ENCODE assay signal across 8 cellular contexts in the genomic region with DNA sequence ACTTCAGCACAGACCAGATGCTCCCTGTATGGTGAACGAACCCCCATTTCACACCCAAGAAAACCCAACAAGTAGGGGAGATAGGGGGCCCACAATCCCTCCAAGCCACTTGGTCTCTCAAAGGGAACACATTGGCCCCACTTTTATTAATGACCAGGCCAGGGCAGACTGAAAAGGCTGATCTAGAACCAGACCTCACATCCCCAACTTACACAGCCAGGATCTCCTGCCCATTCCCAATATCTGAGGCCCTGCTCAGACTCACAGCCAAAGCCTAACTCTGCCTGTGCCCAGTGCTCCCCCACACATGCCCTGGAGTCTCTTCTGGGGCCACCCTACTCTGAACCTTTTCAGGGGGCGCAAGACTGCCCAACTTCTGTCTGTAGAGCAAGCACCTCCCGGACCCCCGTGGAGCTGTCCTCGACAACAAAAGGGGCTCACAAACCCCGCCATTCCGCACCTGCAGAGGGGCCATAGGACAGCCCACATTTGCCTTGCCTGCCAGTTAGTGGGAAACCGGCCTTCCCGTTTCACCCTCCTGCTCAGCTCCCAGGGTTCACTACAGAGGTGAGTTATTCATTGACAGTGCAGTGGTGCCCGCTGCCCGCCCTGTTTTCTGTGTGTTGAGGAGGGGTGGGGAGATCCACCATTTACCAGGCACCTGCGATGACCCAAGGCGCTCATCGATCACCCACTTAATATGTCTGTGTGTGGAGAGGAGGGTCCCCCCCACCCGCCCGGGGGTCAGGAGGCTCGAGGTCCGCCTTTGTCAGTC. TPM values are rescaled to one million over a fixed set of nuclear protein-coding genes. Genes with fewer than 3 reads are reported as not detected.
DNase-seq lines count a peak whose midpoint lies in the region; ATAC-seq, FAIRE-seq and TF ChIP-seq lines count a peak whose summit lies in the region.

No MANE protein-coding gene starts in this region.

- H3K27ac ChIP-seq in cardiac muscle cell (peak overlapping the region; percentile 80), astrocyte (ENCODE audit: low read depth, low read length) (no peak overlapping the region), layer of hippocampus (ENCODE audit: low read depth, low read length) (peak overlapping the region; percentile 99), thoracic aorta (peak overlapping the region; percentile 93 to 96)

- no peaks in the 10 kb centered on the region for H3K27me3 Mint-ChIP-seq in astrocyte (ENCODE audit: low read depth, unreplicated experiment)

- H3K4me2 ChIP-seq in astrocyte (ENCODE audit: low read length) = peak overlapping the region; percentile 97

- H3K4me3 ChIP-seq in cardiac muscle cell = peak overlapping the region; percentile 62
- peak overlapping the region; percentile 68 for H3K4me3 ChIP-seq in astrocyte (ENCODE audit: insufficient read depth, low read depth, low read length)
- H3K4me3 ChIP-seq in thoracic aorta = peak overlapping the region; percentile 88

- H3K36me3 ChIP-seq in cardiac muscle cell (no peaks in the 10 kb centered on the region), astrocyte (ENCODE audit: insufficient read depth, low read length) (peaks cover 7% of the 10 kb centered on the region), thoracic aorta (no peaks in the 10 kb centered on the region)

- peaks cover 7% of the 10 kb centered on the region for H3K36me3 Mint-ChIP-seq in astrocyte (ENCODE audit: low read depth, unreplicated experiment)

- peaks cover 43% of the 10 kb centered on the region for H3K79me2 ChIP-seq in astrocyte (ENCODE audit: insufficient read depth, low read length)

- H3K4me1 ChIP-seq in cardiac muscle cell (ENCODE audit: low read depth) (peaks cover 33% of the 10 kb centered on the region), astrocyte (ENCODE audit: insufficient read depth, low read length) (peaks cover 48% of the 10 kb centered on the region), thoracic aorta (ENCODE audit: control insufficient read depth in 1 of 2, low read depth in 2 of 2) (peaks cover 40 to 65% of the 10 kb centered on the region in 2 donors)

- H3K27me3 ChIP-seq in cardiac muscle cell = no peaks in the 10 kb centered on the region
- H3K27me3 ChIP-seq in astrocyte (ENCODE audit: insufficient read depth, low read length) = no peaks in the 10 kb centered on the region
- H3K27me3 ChIP-seq in layer of hippocampus (ENCODE audit: control insufficient read depth, insufficient read depth, low read length) = no peaks in the 10 kb centered on the region
- no peaks in the 10 kb centered on the region for H3K27me3 ChIP-seq in thoracic aorta (replicated peaks; ENCODE audit: insufficient read depth)

- intact Hi-C loops in Right ventricle myocardium inferior (cut with DNase I) = no loop called here

- no peak for ATAC-seq in Right ventricle myocardium inferior
- ATAC-seq in thoracic aorta (ENCODE audit: insufficient number of reproducible peaks, low FRiP score, low read depth) = no peak
- no peak for ATAC-seq in GM21360 (IDR thresholded peaks at IDR 0.05; ENCODE audit: unreplicated experiment)
- no peak for ATAC-seq in GM21576 (IDR thresholded peaks at IDR 0.05; ENCODE audit: unreplicated experiment)
- ATAC-seq in HG03439 (IDR thresholded peaks at IDR 0.05; ENCODE audit: unreplicated experiment) = no peak

- no peaks in the 10 kb centered on the region for H3K9me3 Mint-ChIP-seq in astrocyte (ENCODE audit: unreplicated experiment)

- H4K20me1 ChIP-seq in astrocyte (ENCODE audit: insufficient read depth, low read length) = peaks cover 50% of the 10 kb centered on the region

- peak overlapping the region; percentile 56 for H2AFZ ChIP-seq in astrocyte (ENCODE audit: low read depth, low read length)

- TF ChIP-seq CTCF in cardiac muscle cell (IDR thresholded peaks at IDR 0.05; ENCODE audit: low read depth, low read length) = no peak
- no peak for TF ChIP-seq CTCF in astrocyte (IDR thresholded peaks at IDR 0.05; ENCODE audit: insufficient read depth, low read depth, low read length)
- TF ChIP-seq CTCF in thoracic aorta (IDR thresholded peaks at IDR 0.05) = no peak

- peak overlapping the region; percentile 85 for H3K4me3 Mint-ChIP-seq in astrocyte (ENCODE audit: unreplicated experiment)

- peak overlapping the region; percentile 84 for H3K9ac ChIP-seq in astrocyte (ENCODE audit: low read length)

- FAIRE-seq in astrocyte (lab: Jason Lieb, UNC) = no peak

- peak overlapping the region; percentile 80 for H3K27ac Mint-ChIP-seq in astrocyte (ENCODE audit: unreplicated experiment)

- DNase-seq in cardiac muscle cell (ENCODE audit: low read depth in 1 of 2, low spot score in 1 of 2) (no peak), Right ventricle myocardium inferior (ENCODE audit: missing footprints) (no peak), astrocyte (ENCODE audit: low read depth) (no peak), thoracic aorta (ENCODE audit: low spot score) (no peak)

- H3K9me3 ChIP-seq in cardiac muscle cell (ENCODE audit: low read depth) (no peaks in the 10 kb centered on the region), astrocyte (ENCODE audit: insufficient read depth, low read depth, low read length) (no peaks in the 10 kb centered on the region), thoracic aorta (no peaks in the 10 kb centered on the region)

- H3K4me1 Mint-ChIP-seq in astrocyte (ENCODE audit: low read depth, unreplicated experiment) = peaks cover 47% of the 10 kb centered on the region

RNA-seq across cellular contexts. Expression of a gene that starts 1.6 kb away (rescaled TPM):
- total RNA-seq in cardiac muscle cell = 38.5 and 47.1 TPM in 2 replicates
- polyA plus RNA-seq in cardiac muscle cell = 23.9 and 28.3 TPM in 2 replicates
- total RNA-seq in Right ventricle myocardium inferior = 45.4 TPM
- total RNA-seq in astrocyte = 42.0 and 59.2 TPM in 2 replicates
- 100 to 1,000 TPM; 177 to 210 TPM for total RNA-seq in thoracic aorta

RNA-seq across cellular contexts. Expression of a gene that starts 11.6 kb away (rescaled TPM):
- 18.6 and 20.2 TPM in 2 replicates for total RNA-seq in cardiac muscle cell
- polyA plus RNA-seq in cardiac muscle cell = 29.3 and 31.4 TPM in 2 replicates
- 13.3 TPM for total RNA-seq in Right ventricle myocardium inferior
- 16.4 and 16.5 TPM in 2 replicates for total RNA-seq in astrocyte
- 10 to 100 TPM in 1 of 2 donors, 1 to 10 TPM in 1; 5.9 to 15.2 TPM for total RNA-seq in thoracic aorta

RNA-seq across cellular contexts. Expression of a gene that starts 11.8 kb away (rescaled TPM):
- total RNA-seq in cardiac muscle cell (172 and 395 TPM in 2 replicates), Right ventricle myocardium inferior (251 TPM), astrocyte (252 and 272 TPM in 2 replicates), thoracic aorta (100 to 1,000 TPM; 112 to 164 TPM)
- 517 and 609 TPM in 2 replicates for polyA plus RNA-seq in cardiac muscle cell

RNA-seq across cellular contexts. Expression of a gene that starts 18.3 kb away (rescaled TPM):
- total RNA-seq in cardiac muscle cell (8.7 and 9.4 TPM in 2 replicates), Right ventricle myocardium inferior (3.2 TPM), astrocyte (6.2 and 6.6 TPM in 2 replicates), thoracic aorta (1 to 10 TPM; 4.0 to 8.3 TPM)
- 6.4 and 11.2 TPM in 2 replicates for polyA plus RNA-seq in cardiac muscle cell

RNA-seq across cellular contexts. Expression of a gene that starts 56.3 kb away (rescaled TPM):
- total RNA-seq in cardiac muscle cell (0.51 TPM in 1 of 2 replicates, not detected in the other), Right ventricle myocardium inferior (not detected), astrocyte (not detected in 2 replicates), thoracic aorta (not detected)
- 0.39 TPM in 1 of 2 replicates, not detected in the other for polyA plus RNA-seq in cardiac muscle cell
